In genomic region chr20:18788021-18788420, GRCh38 we compare ENCODE assay signal across 41 cellular contexts. TPM values are rescaled to one million over a fixed set of nuclear protein-coding genes. Genes with fewer than 3 reads are reported as not detected.
"Had no signal": no experiment of that assay in that cellular context is flagged by ENCODE, and none has a peak within 500 bp of the region (broad histone marks: within the 10 kb centered on the region; RNA-seq: fewer than 3 reads in every experiment).

No MANE protein-coding gene starts in this region.

- ATAC-seq: activated naive CD4-positive, alpha-beta T cell treated with anti-CD3 and anti-CD28 coated beads, Interleukin-2, amount 50 U/mL, for 72 hours; activated naive CD8-positive, alpha-beta T cell treated with anti-CD3 and anti-CD28 coated beads, Interleukin-2, amount 50 U/mL, for 24 hours; activated T-cell treated with anti-CD3 and anti-CD28 coated beads, Interleukin-2, amount 50 U/mL, for 4 hours; activated T-cell treated with anti-CD3 and anti-CD28 coated beads, Interleukin-2, amount 50 U/mL, for 72 hours; activated T-helper 17 cell treated with anti-CD3 and anti-CD28 coated beads, Interleukin-2, amount 50 U/mL, for 72 hours; body of pancreas had no signal

- DNase-seq: activated effector memory CD4-positive, alpha-beta T cell treated with anti-CD3 and anti-CD28 coated beads, Interleukin-2, amount 50 U/mL, for 16 hours; activated effector memory CD4-positive, alpha-beta T cell treated with Interleukin-2 at 50 U/mL for 16 hours; activated gamma-delta T cell; activated gamma-delta T cell treated with Interleukin-2 at 50 U/mL for 16 hours; activated naive CD4-positive, alpha-beta T cell; activated naive CD4-positive, alpha-beta T cell treated with anti-CD3 and anti-CD28 coated beads for 36 hours; activated naive CD4-positive, alpha-beta T cell treated with anti-CD3 and anti-CD28 coated beads, Interleukin-2, amount 10 ng/mL, durations not matched to agents 7 days and 5 days; activated naive CD4-positive, alpha-beta T cell treated with anti-CD3 and anti-CD28 coated beads, Interleukin-2, amount 50 U/mL, for 16 hours; activated naive CD4-positive, alpha-beta T cell treated with Interleukin-2 at 50 U/mL for 16 hours; activated naive CD8-positive, alpha-beta T cell treated with anti-CD3 and anti-CD28 coated beads for 36 hours; activated naive CD8-positive, alpha-beta T cell treated with anti-CD3 and anti-CD28 coated beads, Interleukin-2, amount 10 ng/mL, durations not matched to agents 7 days and 5 days; activated naive CD8-positive, alpha-beta T cell treated with anti-CD3 and anti-CD28 coated beads, Interleukin-2, amount 50 U/mL, for 24 hours; activated T-cell treated with anti-CD3 and anti-CD28 coated beads for 4 hours; activated T-cell treated with anti-CD3 and anti-CD28 coated beads, Interleukin-2, amount 50 U/mL, for 1 hour; activated T-cell treated with anti-CD3 and anti-CD28 coated beads, Interleukin-2, amount 50 U/mL, for 24 hours; activated T-cell treated with anti-CD3 and anti-CD28 coated beads, Interleukin-2, amount 50 U/mL, for 4 hours; activated T-cell treated with anti-CD3 and anti-CD28 coated beads, Interleukin-2, amount 50 U/mL, for 48 hours; activated T-cell treated with anti-CD3 and anti-CD28 coated beads, Interleukin-2, amount 50 U/mL, for 72 hours; adrenal gland; amniotic stem cell; amygdala; anterior cingulate cortex; aorta; body of pancreas; brain microvascular endothelial cell; central memory CD4-positive, alpha-beta T cell; cerebellar nuclear complex had no signal

- H3K36me3 Mint-ChIP-seq: activated naive CD4-positive, alpha-beta T cell treated with anti-CD3 and anti-CD28 coated beads, Interleukin-2, amount 10 ng/mL, durations not matched to agents 7 days and 5 days; activated naive CD8-positive, alpha-beta T cell treated with anti-CD3 and anti-CD28 coated beads, Interleukin-2, amount 10 ng/mL, durations not matched to agents 7 days and 5 days had no signal

- H3K4me1 ChIP-seq: adrenal gland, ascending aorta, body of pancreas, breast epithelium had no signal

- H3K27ac Mint-ChIP-seq: activated naive CD4-positive, alpha-beta T cell treated with anti-CD3 and anti-CD28 coated beads for 36 hours; activated naive CD4-positive, alpha-beta T cell treated with anti-CD3 and anti-CD28 coated beads, Interleukin-2, amount 10 ng/mL, durations not matched to agents 7 days and 5 days; activated naive CD4-positive, alpha-beta T cell treated with anti-CD3 and anti-CD28 coated beads, Interleukin-2, amount 50 U/mL, for 24 hours; activated naive CD4-positive, alpha-beta T cell treated with anti-CD3 and anti-CD28 coated beads, Interleukin-2, amount 50 U/mL, for 72 hours; activated naive CD8-positive, alpha-beta T cell; activated naive CD8-positive, alpha-beta T cell treated with anti-CD3 and anti-CD28 coated beads for 36 hours; activated naive CD8-positive, alpha-beta T cell treated with anti-CD3 and anti-CD28 coated beads, Interleukin-2, amount 10 ng/mL, durations not matched to agents 7 days and 5 days; activated naive CD8-positive, alpha-beta T cell treated with anti-CD3 and anti-CD28 coated beads, Interleukin-2, amount 50 U/mL, for 24 hours; activated T-cell treated with anti-CD3 and anti-CD28 coated beads, Interleukin-2, amount 50 U/mL, for 24 hours; activated T-cell treated with anti-CD3 and anti-CD28 coated beads, Interleukin-2, amount 50 U/mL, for 72 hours; activated T-helper 17 cell treated with anti-CD3 and anti-CD28 coated beads, Interleukin-2, amount 50 U/mL, for 72 hours; activated T-helper 2 cell treated with anti-CD3 and anti-CD28 coated beads, Interferon-gamma antibody, Interleukin-2, Interleukin-4, amounts not matched to agents 10 μg/mL and 5 μg/mL and 100 μg/mL, durations not matched to agents 14 hours and 24 hours and 36 hours; brain had no signal

- FAIRE-seq: astrocyte had no signal

- H3K4me3 ChIP-seq: adrenal gland, ascending aorta, body of pancreas, breast epithelium, cardiac muscle cell had no signal

- H3K4me1 Mint-ChIP-seq: activated naive CD4-positive, alpha-beta T cell treated with anti-CD3 and anti-CD28 coated beads, Interleukin-2, amount 10 ng/mL, durations not matched to agents 7 days and 5 days; activated naive CD4-positive, alpha-beta T cell treated with anti-CD3 and anti-CD28 coated beads, Interleukin-2, amount 50 U/mL, for 24 hours; activated naive CD8-positive, alpha-beta T cell treated with anti-CD3 and anti-CD28 coated beads for 36 hours; activated naive CD8-positive, alpha-beta T cell treated with anti-CD3 and anti-CD28 coated beads, Interleukin-2, amount 10 ng/mL, durations not matched to agents 7 days and 5 days; activated naive CD8-positive, alpha-beta T cell treated with anti-CD3 and anti-CD28 coated beads, Interleukin-2, amount 50 U/mL, for 24 hours; activated T-helper 17 cell treated with anti-CD3 and anti-CD28 coated beads, Interleukin-2, amount 50 U/mL, for 72 hours; central memory CD8-positive, alpha-beta T cell had no signal

- H3K36me3 ChIP-seq: adrenal gland, ascending aorta, brain microvascular endothelial cell, breast epithelium, cardiac muscle cell had no signal

- H3K27me3 ChIP-seq: adrenal gland, ascending aorta, body of pancreas, brain microvascular endothelial cell had no signal

- H3K9me3 Mint-ChIP-seq: activated naive CD4-positive, alpha-beta T cell treated with anti-CD3 and anti-CD28 coated beads for 36 hours; activated naive CD4-positive, alpha-beta T cell treated with anti-CD3 and anti-CD28 coated beads, Interleukin-2, amount 10 ng/mL, durations not matched to agents 7 days and 5 days; activated naive CD4-positive, alpha-beta T cell treated with anti-CD3 and anti-CD28 coated beads, Interleukin-2, amount 50 U/mL, for 24 hours; activated naive CD8-positive, alpha-beta T cell treated with anti-CD3 and anti-CD28 coated beads, Interleukin-2, amount 50 U/mL, for 24 hours; activated T-cell treated with anti-CD3 and anti-CD28 coated beads, Interleukin-2, amount 50 U/mL, for 24 hours; activated T-helper 17 cell treated with anti-CD3 and anti-CD28 coated beads, Interleukin-2, amount 50 U/mL, for 72 hours; activated T-helper 2 cell treated with anti-CD3 and anti-CD28 coated beads, Interferon-gamma antibody, Interleukin-2, Interleukin-4, amounts not matched to agents 10 μg/mL and 5 μg/mL and 100 μg/mL, durations not matched to agents 14 hours and 24 hours and 36 hours; central memory CD8-positive, alpha-beta T cell had no signal

- H3K9me3 ChIP-seq: adrenal gland, ascending aorta, body of pancreas, breast epithelium had no signal

- H3K4me3 Mint-ChIP-seq: activated naive CD4-positive, alpha-beta T cell treated with anti-CD3 and anti-CD28 coated beads for 36 hours; activated naive CD4-positive, alpha-beta T cell treated with anti-CD3 and anti-CD28 coated beads, Interleukin-2, amount 10 ng/mL, durations not matched to agents 7 days and 5 days; activated naive CD4-positive, alpha-beta T cell treated with anti-CD3 and anti-CD28 coated beads, Interleukin-2, amount 50 U/mL, for 24 hours; activated naive CD8-positive, alpha-beta T cell; activated naive CD8-positive, alpha-beta T cell treated with anti-CD3 and anti-CD28 coated beads for 36 hours; activated naive CD8-positive, alpha-beta T cell treated with anti-CD3 and anti-CD28 coated beads, Interleukin-2, amount 10 ng/mL, durations not matched to agents 7 days and 5 days; activated naive CD8-positive, alpha-beta T cell treated with anti-CD3 and anti-CD28 coated beads, Interleukin-2, amount 50 U/mL, for 24 hours; activated T-cell treated with anti-CD3 and anti-CD28 coated beads, Interleukin-2, amount 50 U/mL, for 24 hours; activated T-cell treated with anti-CD3 and anti-CD28 coated beads, Interleukin-2, amount 50 U/mL, for 4 hours; activated T-cell treated with anti-CD3 and anti-CD28 coated beads, Interleukin-2, amount 50 U/mL, for 72 hours; activated T-helper 17 cell treated with anti-CD3 and anti-CD28 coated beads, Interleukin-2, amount 50 U/mL, for 72 hours; brain; central memory CD8-positive, alpha-beta T cell had no signal

- H3K27ac ChIP-seq: adrenal gland, ascending aorta, body of pancreas, brain microvascular endothelial cell, breast epithelium, cardiac muscle cell had no signal

RNA-seq across cellular contexts. Expression of gene SCP2D1, which starts 25.6 kb away (rescaled TPM):
- total RNA-seq: activated naive CD4-positive, alpha-beta T cell treated with anti-CD3 and anti-CD28 coated beads for 36 hours; activated naive CD8-positive, alpha-beta T cell treated with anti-CD3 and anti-CD28 coated beads for 36 hours; activated naive CD8-positive, alpha-beta T cell treated with anti-CD3 and anti-CD28 coated beads, Interleukin-2, amount 10 ng/mL, durations not matched to agents 7 days and 5 days; activated T-cell treated with anti-CD3 and anti-CD28 coated beads, Interleukin-2, amount 50 U/mL, for 4 hours; activated T-cell treated with anti-CD3 and anti-CD28 coated beads, Interleukin-2, amount 50 U/mL, for 72 hours; activated T-helper 17 cell treated with anti-CD3 and anti-CD28 coated beads, Interleukin-2, amount 50 U/mL, for 72 hours; activated T-helper 2 cell treated with anti-CD3 and anti-CD28 coated beads, Interferon-gamma antibody, Interleukin-2, Interleukin-4, amounts not matched to agents 10 μg/mL and 5 μg/mL and 100 μg/mL, durations not matched to agents 14 hours and 24 hours and 36 hours; adrenal gland; aorta; ascending aorta; astrocyte; body of pancreas; breast epithelium; cardiac muscle cell; cardiac septum; cerebellum; chondrocyte had no signal
